In genomic region chr20:19826179-19826914, GRCh38 we compare ENCODE assay signal across 30 cellular contexts.
DNase-seq lines count a peak whose midpoint lies in the region; ATAC-seq, FAIRE-seq and TF ChIP-seq lines count a peak whose summit lies in the region.
"Had no signal": no experiment of that assay in that cellular context is flagged by ENCODE, and none has a peak within 500 bp of the region (broad histone marks: within the 10 kb centered on the region; RNA-seq: fewer than 3 reads in every experiment).

No MANE protein-coding gene starts in this region.

- peaks cover 4% of the 10 kb centered on the region for H3K9me3 Mint-ChIP-seq in type B pancreatic cell
- no peaks in the 10 kb centered on the region for H3K9me3 Mint-ChIP-seq in effector memory CD8-positive, alpha-beta T cell

- no peak for TF ChIP-seq EP300 in HepG2 (IDR thresholded peaks at IDR 0.05; ENCODE audit: low read depth in 2 of 2, low read length in 2 of 2)
- no peak for TF ChIP-seq EP300 in HepG2 (CRISPR knock-in tag; IDR thresholded peaks at IDR 0.05; ENCODE audit: borderline replicate concordance)

- H2AFZ ChIP-seq in HepG2 (ENCODE audit: low read length) (no peak overlapping the region), PC-3 (ENCODE audit: low read length) (no peak overlapping the region)
- H2AFZ ChIP-seq: PC-9 had no signal

- H3K27ac Mint-ChIP-seq in type B pancreatic cell, result peak overlapping the region; percentile 39
- no peak overlapping the region for H3K27ac Mint-ChIP-seq in effector memory CD8-positive, alpha-beta T cell
- H3K27ac Mint-ChIP-seq: CD4-positive, CD25-positive, alpha-beta regulatory T cell had no signal

- H3K27me3 Mint-ChIP-seq in type B pancreatic cell, result no peaks in the 10 kb centered on the region
- H3K27me3 Mint-ChIP-seq in effector memory CD8-positive, alpha-beta T cell, result peaks cover 0 to 5% of the 10 kb centered on the region in 2 donors

- DNase-seq in HepG2 (ENCODE audit: low spot score), result no peak
- DNase-seq in right lobe of liver, result no peak
- peak; percentile 86 for DNase-seq in PC-3
- DNase-seq in dermis blood vessel endothelial cell, result peak; percentile 43
- no peak for DNase-seq in type B pancreatic cell (ENCODE audit: extremely low spot score, unreplicated experiment)
- DNase-seq in effector memory CD8-positive, alpha-beta T cell, result no peak
- no peak for DNase-seq in NCI-H524 (lab: John Stamatoyannopoulos, UW)
- DNase-seq: 8988T; CD4-positive, CD25-positive, alpha-beta regulatory T cell; DMS53; GOT3; HCEC 1CT; KG1; NCI-H1092; NCI-H1417 treated with DMSO at 0.1 percent for 48 hours; NCI-H1694 treated with DMSO at 0.1 percent for 48 hours; NCI-H2081 treated with DMSO at 0.1 percent for 48 hours; NCI-H2171 treated with DMSO at 0.1 percent for 48 hours; NCI-H345; NCI-H510A treated with DMSO at 0.1 percent for 48 hours; NCI-H748 treated with DMSO at 0.1 percent for 48 hours; NK-92 treated with Interleukin-12 subunit alpha and Interleukin-12 subunit beta, amount 100 ng/mL, for 24 hours; PC-9; SJCRH30 had no signal

- H3K4me2 ChIP-seq in HepG2 (ENCODE audit: low read depth, low read length) (no peak overlapping the region), PC-3 (ENCODE audit: low read length) (peak overlapping the region; percentile 24; the same call in 1 of the 2 replicates)
- H3K4me2 ChIP-seq: BLaER1, PC-9 had no signal

- TF ChIP-seq RAD21 in HepG2 (CRISPR knock-in tag; IDR thresholded peaks at IDR 0.05), result no peak

- FAIRE-seq in HepG2 (lab: Jason Lieb, UNC), result no peak
- FAIRE-seq: GM18507 had no signal

- 52% methylated on average over 3 of the region's 3 CpGs for WGBS in HepG2 (ENCODE audit: low lambda C conversion rate)
- WGBS in right lobe of liver (ENCODE audit: insufficient coverage, low coverage, low lambda C conversion rate, missing lambda C conversion rate), result 80% methylated on average over 3 of the region's 3 CpGs

- POLR2A ChIA-PET in HepG2 (lab: Yijun Ruan, JAX), result no interaction called here
- POLR2A ChIA-PET in PC-3 (lab: Charles Lee; ENCODE audit: unreplicated experiment), result interaction anchor here (0.6 to 1.0 kb wide), 2 partner anchors 9 to 87 kb away, joined by 4 to 20 read pairs; no protein-coding TSS in a partner anchor

- BruUV-seq in HepG2 (replicated peaks; lab: Mats Ljungman, UMichigan) (no TSS peak), PC-3 (replicated peaks; lab: Mats Ljungman, UMichigan) (TSS peak; percentile 37)

- H3K27ac ChIP-seq in HepG2 (ENCODE audit: extremely low read length, insufficient read depth, low read length), result no peak overlapping the region
- H3K27ac ChIP-seq in right lobe of liver, result no peak overlapping the region
- H3K27ac ChIP-seq in PC-3 (ENCODE audit: low read length), result peak overlapping the region; percentile 95
- H3K27ac ChIP-seq: BLaER1, HL-60, PC-9, SJCRH30 had no signal

- H3K79me2 ChIP-seq in HepG2 (ENCODE audit: insufficient read depth, low read length) (no peaks in the 10 kb centered on the region), PC-3 (ENCODE audit: low read length) (no peaks in the 10 kb centered on the region)

- no peaks in the 10 kb centered on the region for H3K27me3 ChIP-seq in HepG2 (ENCODE audit: control insufficient read depth in 1 of 2, insufficient read depth in 2 of 2, low read length in 2 of 2)
- no peaks in the 10 kb centered on the region for H3K27me3 ChIP-seq in right lobe of liver
- no peaks in the 10 kb centered on the region for H3K27me3 ChIP-seq in PC-3 (ENCODE audit: low read length)
- H3K27me3 ChIP-seq: BLaER1, SJCRH30 had no signal

- H4K20me1 ChIP-seq in HepG2 (ENCODE audit: insufficient read depth, low read length) (no peaks in the 10 kb centered on the region), PC-3 (ENCODE audit: low read length) (no peaks in the 10 kb centered on the region)
- H4K20me1 ChIP-seq: BLaER1 had no signal

- H3K4me3 ChIP-seq in HepG2 (replicated peaks in 1 of 3; ENCODE audit: insufficient read depth in 1 of 3, low read depth in 2 of 3, low read length in 3 of 3) (no peak overlapping the region), right lobe of liver (no peak overlapping the region), PC-3 (ENCODE audit: low read length) (no peak overlapping the region)
- H3K4me3 ChIP-seq: BLaER1, PC-9, SJCRH30 had no signal

- intact Hi-C loops in HepG2 (cut with micrococcal nuclease; ENCODE audit: unreplicated experiment), result no loop called here
- intact Hi-C loops in right lobe of liver (cut with DNase I), result no loop called here
- intact Hi-C loops in PC-3 (cut with micrococcal nuclease), result loop anchor here (5.0 kb wide), 1 partner anchor 186 kb away; no protein-coding TSS in a partner anchor

- H3K36me3 Mint-ChIP-seq in type B pancreatic cell, result peaks cover 15% of the 10 kb centered on the region
- no peaks in the 10 kb centered on the region for H3K36me3 Mint-ChIP-seq in effector memory CD8-positive, alpha-beta T cell (ENCODE audit: insufficient read depth)
- H3K36me3 Mint-ChIP-seq: CD4-positive, CD25-positive, alpha-beta regulatory T cell had no signal

- H3K9ac ChIP-seq in HepG2 (ENCODE audit: insufficient read depth, low read depth, low read length), result no peak overlapping the region
- peak overlapping the region; percentile 78 for H3K9ac ChIP-seq in PC-3 (ENCODE audit: low read length)
- H3K9ac ChIP-seq: BLaER1 had no signal

- H3K4me3 Mint-ChIP-seq in type B pancreatic cell, result no peak overlapping the region
- no peak overlapping the region for H3K4me3 Mint-ChIP-seq in effector memory CD8-positive, alpha-beta T cell
- H3K4me3 Mint-ChIP-seq: CD4-positive, CD25-positive, alpha-beta regulatory T cell had no signal

- no peaks in the 10 kb centered on the region for H3K4me1 ChIP-seq in HepG2 (ENCODE audit: insufficient read depth, low read length)
- H3K4me1 ChIP-seq in right lobe of liver, result no peaks in the 10 kb centered on the region
- peaks cover 45% of the 10 kb centered on the region for H3K4me1 ChIP-seq in PC-3 (ENCODE audit: insufficient read depth, low read length)

- ATAC-seq in HepG2 (no peak), right lobe of liver (no peak), PC-3 (peak; percentile 72), GM18870 (IDR thresholded peaks at IDR 0.05; ENCODE audit: unreplicated experiment) (no peak)
- ATAC-seq in effector memory CD8-positive, alpha-beta T cell (replicated peaks), result no peak
- ATAC-seq: Right ventricle myocardium inferior, SK-N-SH treated with all-trans-retinoic acid at 6 μM for 48 hours had no signal

- CTCF ChIA-PET in HepG2 (lab: Yijun Ruan, JAX; ENCODE audit: low intra/inter-chr PET ratio, low total read pairs) (no interaction called here), PC-3 (lab: Charles Lee) (interaction anchor here (0.6 kb wide), 3 partner anchors 42 to 147 kb away, joined by 3 read pairs; no protein-coding TSS in a partner anchor)

- TF ChIP-seq POLR2A in HepG2 (IDR thresholded peaks at IDR 0.05; ENCODE audit: insufficient read depth in 1 of 2, low read depth in 2 of 2, low read length in 2 of 2) (no peak), right lobe of liver (IDR thresholded peaks at IDR 0.05) (no peak)

- TF ChIP-seq CTCF in HepG2 (CRISPR knock-in tag; IDR thresholded peaks at IDR 0.05) (no peak), right lobe of liver (IDR thresholded peaks at IDR 0.05) (no peak), PC-3 (conservative IDR thresholded peaks at IDR 0.05; ENCODE audit: low read depth, low read length) (no peak), type B pancreatic cell (conservative IDR thresholded peaks at IDR 0.05) (no peak)

- no peaks in the 10 kb centered on the region for H3K36me3 ChIP-seq in HepG2 (replicated peaks in 1 of 2; ENCODE audit: control insufficient read depth in 1 of 2, insufficient read depth in 2 of 2, low read length in 2 of 2)
- no peaks in the 10 kb centered on the region for H3K36me3 ChIP-seq in right lobe of liver
- H3K36me3 ChIP-seq in PC-3 (ENCODE audit: low read depth, low read length), result no peaks in the 10 kb centered on the region
- H3K36me3 ChIP-seq: BLaER1, SJCRH30 had no signal

- peaks cover 9% of the 10 kb centered on the region for H3K4me1 Mint-ChIP-seq in type B pancreatic cell (ENCODE audit: unreplicated experiment)
- H3K4me1 Mint-ChIP-seq in effector memory CD8-positive, alpha-beta T cell (ENCODE audit: low read depth in 2 of 2), result peaks cover 0 to 4% of the 10 kb centered on the region in 2 donors

- H3F3A ChIP-seq in PC-3 (ENCODE audit: low read length, unreplicated experiment), result peaks cover 17% of the 10 kb centered on the region

- H3K9me3 ChIP-seq in HepG2 (ENCODE audit: low read length) (no peaks in the 10 kb centered on the region), right lobe of liver (no peaks in the 10 kb centered on the region), PC-3 (ENCODE audit: low read length) (no peaks in the 10 kb centered on the region)
- H3K9me3 ChIP-seq: BLaER1, SJCRH30 had no signal

- H3K9me2 ChIP-seq in PC-3 (replicated peaks; ENCODE audit: low read length), result no peaks in the 10 kb centered on the region

- in situ Hi-C loops in HepG2 (cut with HindIII; ENCODE audit: extremely low pct_ligation_motif_present, low pct_unique_long_range_greater_than_20kb), result no loop called here

TF ChIP-seq in HepG2, 621 proteins besides CTCF, POLR2A, EP300 and RAD21 (continues in another document):
- TF ChIP-seq ZNF207 (IDR thresholded peaks at IDR 0.05; ENCODE audit: borderline replicate concordance) (no peak), ZNF629 (CRISPR knock-in tag; conservative IDR thresholded peaks at IDR 0.05) (peak; percentile 74), GATAD2A (CRISPR knock-in tag; IDR thresholded peaks at IDR 0.05) (no peak), ZNF281 (CRISPR knock-in tag; IDR thresholded peaks at IDR 0.05; ENCODE audit: borderline replicate concordance) (no peak), ZEB1 (IDR thresholded peaks at IDR 0.05; ENCODE audit: insufficient replicate concordance, low read depth) (no peak)

Comparison
In these comparisons a context has a peak if more than half of its experiments do, and no peak if none do; other contexts are left out.
1. DNase-seq: peak in PC-3 (single experiment) and dermis blood vessel endothelial cell (single experiment); none in HepG2 (single experiment), right lobe of liver (0 of 3), type B pancreatic cell (single experiment), effector memory CD8-positive, alpha-beta T cell (0 of 3) and NCI-H524 (0 of 2).